ENCODE assay signal across 20 cellular contexts in the genomic region with DNA sequence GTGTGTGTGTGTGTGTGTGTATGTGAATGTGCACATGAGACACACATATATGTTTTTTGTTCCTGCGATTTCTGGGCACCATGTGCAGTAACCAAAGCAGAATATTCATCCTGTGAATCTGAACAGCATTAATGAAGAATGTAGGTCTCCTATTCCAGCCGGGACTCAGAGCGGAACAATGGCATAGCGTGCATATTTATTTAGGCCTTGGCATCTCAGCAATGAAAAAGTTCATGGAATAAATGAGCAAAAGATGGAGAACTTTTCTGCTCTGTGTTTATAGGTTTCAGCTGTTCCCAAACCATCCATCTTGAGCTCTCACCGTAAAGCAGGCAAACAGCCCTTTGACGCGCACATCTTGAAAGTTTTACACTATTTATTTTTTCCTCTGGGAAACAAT.
"Had no signal": no experiment of that assay in that cellular context is flagged by ENCODE, and none has a peak within 500 bp of the region (broad histone marks: within the 10 kb centered on the region; RNA-seq: fewer than 3 reads in every experiment).

No MANE protein-coding gene starts in this region.

- H3K4me3 Mint-ChIP-seq: activated CD4-positive, alpha-beta memory T cell treated with anti-CD3 and anti-CD28 coated beads for 36 hours; activated CD4-positive, alpha-beta T cell treated with anti-CD3 and anti-CD28 coated beads for 36 hours; activated naive CD8-positive, alpha-beta T cell treated with anti-CD3 and anti-CD28 coated beads for 36 hours; activated T-helper 1 cell treated with anti-CD3 and anti-CD28 coated beads, Interleukin-12 subunit alpha, Interleukin-12 subunit beta, Interleukin-2, Interleukin-4 antibody, amounts not matched to agents 30 ng/mL and 10 ng/mL and 1 ng/mL, durations not matched to agents 14 hours and 24 hours and 36 hours; mesothelial cell of epicardium; nephron progenitor cell; T-helper 2 cell treated with Interferon-gamma antibody and Interleukin-4, amounts not matched to agents 5 μg/mL and 100 μg/mL, for 36 hours had no signal

- H3K4me1 ChIP-seq: body of pancreas, prostate gland, right atrium auricular region, stomach, vagina had no signal

- H3K9me3 ChIP-seq: body of pancreas, prostate gland, right atrium auricular region, stomach, vagina had no signal

- H3K27me3 ChIP-seq: body of pancreas, right atrium auricular region, stomach, vagina had no signal

- H3K27ac ChIP-seq: body of pancreas, prostate gland, right atrium auricular region, stomach, vagina had no signal

- H3K36me3 ChIP-seq: prostate gland, right atrium auricular region, stomach, vagina had no signal

- DNase-seq: activated CD4-positive, alpha-beta memory T cell treated with anti-CD3 and anti-CD28 coated beads for 36 hours; activated CD4-positive, alpha-beta T cell treated with anti-CD3 and anti-CD28 coated beads for 36 hours; activated naive CD4-positive, alpha-beta T cell; activated naive CD8-positive, alpha-beta T cell treated with anti-CD3 and anti-CD28 coated beads for 36 hours; activated T-cell treated with anti-CD3 and anti-CD28 coated beads for 4 hours; amygdala; body of pancreas; central memory CD4-positive, alpha-beta T cell; erythroblast; nephron progenitor cell; occipital lobe; stimulated activated CD4-positive, alpha-beta T cell treated with anti-CD3 and anti-CD28 coated beads, Interleukin-2, amount 100 ng/mL, for 48 hours; stomach had no signal

- H3K27ac Mint-ChIP-seq: activated CD4-positive, alpha-beta memory T cell treated with anti-CD3 and anti-CD28 coated beads for 36 hours; activated CD4-positive, alpha-beta T cell treated with anti-CD3 and anti-CD28 coated beads for 36 hours; activated naive CD8-positive, alpha-beta T cell treated with anti-CD3 and anti-CD28 coated beads for 36 hours; activated T-helper 1 cell treated with anti-CD3 and anti-CD28 coated beads, Interleukin-12 subunit alpha, Interleukin-12 subunit beta, Interleukin-2, Interleukin-4 antibody, amounts not matched to agents 30 ng/mL and 10 ng/mL and 1 ng/mL, durations not matched to agents 14 hours and 24 hours and 36 hours; mesothelial cell of epicardium; nephron progenitor cell; T-helper 2 cell treated with Interferon-gamma antibody and Interleukin-4, amounts not matched to agents 5 μg/mL and 100 μg/mL, for 36 hours had no signal

- H3K4me1 Mint-ChIP-seq: activated CD4-positive, alpha-beta T cell treated with anti-CD3 and anti-CD28 coated beads for 36 hours; activated naive CD8-positive, alpha-beta T cell treated with anti-CD3 and anti-CD28 coated beads for 36 hours; mesothelial cell of epicardium had no signal

- H3K9me3 Mint-ChIP-seq: activated CD4-positive, alpha-beta memory T cell treated with anti-CD3 and anti-CD28 coated beads for 36 hours; activated naive CD8-positive, alpha-beta T cell treated with anti-CD3 and anti-CD28 coated beads for 36 hours; activated T-helper 1 cell treated with anti-CD3 and anti-CD28 coated beads, Interleukin-12 subunit alpha, Interleukin-12 subunit beta, Interleukin-2, Interleukin-4 antibody, amounts not matched to agents 30 ng/mL and 10 ng/mL and 1 ng/mL, durations not matched to agents 14 hours and 24 hours and 36 hours; T-helper 2 cell treated with Interferon-gamma antibody and Interleukin-4, amounts not matched to agents 5 μg/mL and 100 μg/mL, for 36 hours had no signal

- H3K4me3 ChIP-seq: body of pancreas, lung, prostate gland, right atrium auricular region, stomach, vagina had no signal

- ATAC-seq: activated CD4-positive, alpha-beta T cell treated with anti-CD3 and anti-CD28 coated beads for 36 hours; body of pancreas had no signal

- H3K36me3 Mint-ChIP-seq: activated CD4-positive, alpha-beta memory T cell treated with anti-CD3 and anti-CD28 coated beads for 36 hours; activated naive CD8-positive, alpha-beta T cell treated with anti-CD3 and anti-CD28 coated beads for 36 hours; mesothelial cell of epicardium had no signal

- H3K27me3 Mint-ChIP-seq: activated CD4-positive, alpha-beta memory T cell treated with anti-CD3 and anti-CD28 coated beads for 36 hours; activated CD4-positive, alpha-beta T cell treated with anti-CD3 and anti-CD28 coated beads for 36 hours; activated naive CD8-positive, alpha-beta T cell treated with anti-CD3 and anti-CD28 coated beads for 36 hours had no signal
